Comparison of ENCODE assay signal across 13 cellular contexts in the genomic region with DNA sequence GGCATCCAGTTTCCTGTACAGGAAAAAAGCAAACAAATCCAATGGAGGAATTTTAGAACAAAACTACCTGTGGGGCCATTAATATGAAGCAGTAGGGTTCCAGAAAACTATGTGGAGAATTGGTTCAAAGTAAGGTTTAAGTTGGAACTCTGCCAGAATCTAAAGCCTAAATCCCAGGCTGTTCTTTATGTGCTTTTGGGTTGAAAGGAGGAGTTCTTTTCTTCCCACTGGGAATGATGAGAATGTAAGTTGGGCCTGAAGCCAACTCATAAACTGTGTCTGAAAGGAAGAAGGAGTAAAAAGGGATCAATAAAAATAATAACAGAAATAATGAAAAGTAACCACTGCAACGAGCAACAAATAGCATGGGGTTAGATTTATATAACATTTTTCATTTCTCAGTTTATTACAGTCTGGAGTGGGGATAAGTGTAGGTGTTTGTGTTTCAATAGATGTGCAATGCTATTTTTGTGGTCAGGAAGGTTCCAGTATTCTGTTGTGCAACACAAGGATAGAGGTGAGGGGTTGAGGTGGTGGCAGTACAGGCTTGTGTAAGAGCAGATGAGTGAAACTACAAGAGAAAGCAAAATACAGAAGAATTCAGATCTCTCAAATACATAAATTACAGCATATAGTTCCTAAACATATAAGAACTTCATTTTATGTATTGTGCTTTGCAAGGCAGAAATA.
"Had no signal": no experiment of that assay in that cellular context is flagged by ENCODE, and none has a peak within 500 bp of the region (broad histone marks: within the 10 kb centered on the region; RNA-seq: fewer than 3 reads in every experiment).

No MANE protein-coding gene starts in this region.

- H3K36me3 ChIP-seq: esophagus muscularis mucosa, heart left ventricle, pancreas, tibial nerve had no signal

- H3K4me3 ChIP-seq: dorsolateral prefrontal cortex, esophagus muscularis mucosa, heart left ventricle, pancreas, tibial nerve had no signal

- H3K9me3 Mint-ChIP-seq: activated B cell treated with CpG ODN at 0.5 μM for 24 hours; stimulated activated memory B cell treated with anti-CD40 and anti-IgM and Interleukin-4, amounts not matched to agents 10 μg/mL and 1 μg/mL and 100 μg/mL, for 72 hours; T-helper 1 cell treated with Interleukin-12 subunit alpha and Interleukin-12 subunit beta and Interleukin-4 antibody, amounts not matched to agents 30 μg/mL and 1 μg/mL, for 36 hours had no signal

- H3K27me3 Mint-ChIP-seq: activated B cell treated with CpG ODN at 0.5 μM for 24 hours; stimulated activated memory B cell treated with anti-CD40 and anti-IgM and Interleukin-4, amounts not matched to agents 10 μg/mL and 1 μg/mL and 100 μg/mL, for 72 hours had no signal

- H3K27me3 ChIP-seq: dorsolateral prefrontal cortex, esophagus muscularis mucosa, heart left ventricle, pancreas, tibial nerve had no signal

- H3K4me3 Mint-ChIP-seq: activated B cell treated with CpG ODN at 0.5 μM for 24 hours; activated naive CD8-positive, alpha-beta T cell; stimulated activated memory B cell treated with anti-CD40 and anti-IgM and Interleukin-4, amounts not matched to agents 10 μg/mL and 1 μg/mL and 100 μg/mL, for 72 hours; T-helper 1 cell treated with Interleukin-12 subunit alpha and Interleukin-12 subunit beta and Interleukin-4 antibody, amounts not matched to agents 30 μg/mL and 1 μg/mL, for 36 hours had no signal

- H3K9me3 ChIP-seq: esophagus muscularis mucosa, heart left ventricle, pancreas, tibial nerve had no signal

- ATAC-seq: heart left ventricle; left colon; pancreas; stimulated activated memory B cell treated with anti-CD40 and anti-IgM and Interleukin-4, amounts not matched to agents 10 μg/mL and 1 μg/mL and 100 μg/mL, for 72 hours had no signal

- H3K4me1 Mint-ChIP-seq: activated B cell treated with CpG ODN at 0.5 μM for 24 hours; stimulated activated memory B cell treated with anti-CD40 and anti-IgM and Interleukin-4, amounts not matched to agents 10 μg/mL and 1 μg/mL and 100 μg/mL, for 72 hours had no signal

- H3K27ac ChIP-seq: esophagus muscularis mucosa, heart left ventricle, pancreas, tibial nerve had no signal

- DNase-seq: activated B cell treated with CpG ODN at 0.5 μM for 24 hours; activated effector memory CD4-positive, alpha-beta T cell treated with Interleukin-2 at 50 U/mL for 16 hours; activated T-cell treated with anti-CD3 and anti-CD28 coated beads, Interleukin-2, amount 50 U/mL, for 1 hour; dorsolateral prefrontal cortex; heart left ventricle; left colon; pancreas; retina had no signal

- H3K4me1 ChIP-seq: esophagus muscularis mucosa, heart left ventricle, pancreas had no signal

- H3K27ac Mint-ChIP-seq: activated B cell treated with CpG ODN at 0.5 μM for 24 hours; activated naive CD8-positive, alpha-beta T cell; stimulated activated memory B cell treated with anti-CD40 and anti-IgM and Interleukin-4, amounts not matched to agents 10 μg/mL and 1 μg/mL and 100 μg/mL, for 72 hours; T-helper 1 cell treated with Interleukin-12 subunit alpha and Interleukin-12 subunit beta and Interleukin-4 antibody, amounts not matched to agents 30 μg/mL and 1 μg/mL, for 36 hours had no signal

- H3K36me3 Mint-ChIP-seq: activated naive CD8-positive, alpha-beta T cell; stimulated activated memory B cell treated with anti-CD40 and anti-IgM and Interleukin-4, amounts not matched to agents 10 μg/mL and 1 μg/mL and 100 μg/mL, for 72 hours had no signal
